ENCODE assay signal across 10 cellular contexts in the genomic region with DNA sequence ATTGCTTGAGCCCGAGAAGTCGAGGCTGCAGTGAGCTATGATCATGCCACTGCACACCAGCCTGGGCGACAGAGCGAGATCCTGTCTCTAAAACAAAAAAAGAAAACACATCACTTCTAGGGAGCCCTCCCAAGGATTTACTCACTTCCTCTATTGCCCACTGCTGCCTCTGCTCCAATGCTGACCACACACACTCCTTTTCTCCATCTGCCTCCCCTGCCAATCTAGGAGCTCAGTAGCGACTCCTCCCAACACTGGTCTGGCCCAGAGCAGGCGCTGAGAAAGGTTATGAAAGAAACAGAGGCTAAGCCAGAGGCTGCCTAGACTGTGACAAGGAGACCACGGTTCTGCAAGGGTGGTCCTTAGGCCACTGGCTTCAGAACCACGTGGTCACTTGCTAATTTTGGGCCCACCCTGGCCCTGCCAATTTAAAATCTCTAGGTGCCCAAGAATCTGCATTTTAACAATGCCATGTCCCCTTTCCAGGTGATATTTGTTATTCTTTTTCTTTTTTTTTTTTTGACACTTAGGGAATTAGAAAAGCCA. TPM values are rescaled to one million over a fixed set of nuclear protein-coding genes. Genes with fewer than 3 reads are reported as not detected.
DNase-seq lines count a peak whose midpoint lies in the region; ATAC-seq and TF ChIP-seq lines count a peak whose summit lies in the region.
"Had no signal": no experiment of that assay in that cellular context is flagged by ENCODE, and none has a peak within 500 bp of the region (broad histone marks: within the 10 kb centered on the region; RNA-seq: fewer than 3 reads in every experiment).

No MANE protein-coding gene starts in this region.

- no peak for TF ChIP-seq CTCF in uterus (IDR thresholded peaks at IDR 0.05)

- no peaks in the 10 kb centered on the region for H3K27me3 ChIP-seq in neuron (ENCODE audit: insufficient read depth, low read length)
- no peaks in the 10 kb centered on the region for H3K27me3 ChIP-seq in uterus
- H3K27me3 ChIP-seq: sigmoid colon had no signal

- ATAC-seq in HG03469 (IDR thresholded peaks at IDR 0.05; ENCODE audit: unreplicated experiment): no peak

- H3K9me3 ChIP-seq in neuron (ENCODE audit: low read length) (no peaks in the 10 kb centered on the region), uterus (no peaks in the 10 kb centered on the region)
- H3K9me3 ChIP-seq: sigmoid colon had no signal

- H3K4me3 ChIP-seq in neuron (ENCODE audit: low read length) (no peak overlapping the region), uterus (no peak overlapping the region)

- H3K4me1 ChIP-seq in neuron (ENCODE audit: insufficient read depth, low read length) (peaks cover 24% of the 10 kb centered on the region), uterus (peaks cover 0 to 8% of the 10 kb centered on the region in 2 donors)

- H3K36me3 ChIP-seq in neuron (ENCODE audit: insufficient read depth, low read length) (no peaks in the 10 kb centered on the region), uterus (no peaks in the 10 kb centered on the region)
- H3K36me3 ChIP-seq: sigmoid colon had no signal

- peak; percentile 45 for DNase-seq in GF-D8 (lab: John Stamatoyannopoulos, UW)
- peak; percentile 88 for DNase-seq in NCI-H226
- peak; percentile 84 for DNase-seq in amniotic epithelial cell (ENCODE audit: low read depth)
- no peak for DNase-seq in NCI-H526 (lab: John Stamatoyannopoulos, UW)
- DNase-seq in uterus: no peak
- DNase-seq: NCI-H345; sigmoid colon; stimulated activated naive CD4-positive, alpha-beta T cell had no signal

- no peak overlapping the region for H3K27ac ChIP-seq in uterus

- intact Hi-C loops in uterus (cut with DNase I; ENCODE audit: low total_unique reads): no loop called here

- H2AFZ ChIP-seq in neuron (ENCODE audit: low read depth, low read length): peak overlapping the region; percentile 50

- no peak for TF ChIP-seq POLR2A in uterus (IDR thresholded peaks at IDR 0.05)

RNA-seq across cellular contexts. Expression of a gene that starts 1.3 kb away (rescaled TPM):
- total RNA-seq in uterus: 1 to 10 TPM in 2 of 4 donors, under 1 TPM in 1, not detected in 1; 0.51 to 7.3 (median 1.5) TPM

RNA-seq across cellular contexts. Expression of a gene that starts 13.2 kb away (rescaled TPM):
- total RNA-seq in uterus: 10 to 100 TPM in 3 of 4 donors, 1 to 10 TPM in 1; 5.6 to 44.3 (median 20.4) TPM

RNA-seq across cellular contexts. Expression of a gene that starts 20.7 kb away (rescaled TPM):
- total RNA-seq in uterus: 1 to 10 TPM in 3 of 4 donors, not detected in 1; 1.4 to 4.4 (median 1.9) TPM

RNA-seq across cellular contexts. Expression of a gene that starts 25.3 kb away (rescaled TPM):
- not detected for total RNA-seq in uterus

RNA-seq across cellular contexts. Expression of a gene that starts 32.7 kb away (rescaled TPM):
- total RNA-seq in uterus: 10 to 100 TPM in 2 of 4 donors, 1 to 10 TPM in 2; 1.8 to 13.8 (median 10.7) TPM

Comparison
In these comparisons a context has a peak if more than half of its experiments do, and no peak if none do; other contexts are left out.
1. DNase-seq: peak in GF-D8 (single experiment), NCI-H226 (single experiment) and amniotic epithelial cell (single experiment); none in NCI-H526 (0 of 2) and uterus (0 of 2).